In the genomic region with DNA sequence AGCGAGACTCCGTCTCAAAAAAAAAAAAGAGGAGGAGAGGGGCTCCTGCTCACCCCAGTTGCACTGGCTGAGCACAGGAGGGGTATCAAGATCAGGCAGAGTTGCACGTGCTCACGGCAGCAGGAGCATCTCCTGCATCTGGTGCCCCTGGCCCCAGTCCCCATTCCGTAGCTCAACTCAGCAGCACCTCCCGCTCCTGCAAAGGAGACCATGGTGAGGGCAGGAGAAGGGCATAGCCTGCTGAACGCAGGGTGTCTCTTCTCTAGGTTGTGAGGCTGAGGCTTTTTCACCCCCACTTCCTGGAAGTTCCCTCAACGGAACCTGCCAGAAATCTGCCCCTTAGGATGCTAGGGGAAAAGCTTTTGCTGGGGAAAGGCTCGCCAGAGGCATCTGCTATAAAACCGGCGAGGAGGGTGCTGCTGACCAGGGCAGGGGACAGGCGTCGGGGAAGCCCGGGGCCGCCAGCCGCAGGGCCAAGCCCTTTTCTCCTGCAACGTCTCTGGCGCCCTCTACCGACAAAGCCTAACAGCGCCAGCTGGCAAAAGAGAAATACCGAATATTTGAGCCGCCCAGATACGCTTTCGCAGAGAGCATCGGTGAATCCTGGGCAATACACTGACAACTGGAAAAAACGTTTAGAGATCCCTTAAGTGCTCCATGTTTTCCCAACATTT, we compare ENCODE assay signal across 8 cellular contexts. TPM values are rescaled to one million over a fixed set of nuclear protein-coding genes. Genes with fewer than 3 reads are reported as not detected.
DNase-seq lines count a peak whose midpoint lies in the region; ATAC-seq and TF ChIP-seq lines count a peak whose summit lies in the region.

No MANE protein-coding gene starts in this region.

- 11% methylated on average over 26 of the region's 26 CpGs; no CpG with 5 or more reads in 1 of the 2 donors for WGBS in transverse colon (ENCODE audit: low coverage in 1 of 2), 2 donors

- intact Hi-C loops in left cardiac atrium (cut with DNase I), result loop anchor here in 1 of 2 donors (5.0 kb wide), 2 partner anchors 65 to 90 kb away; a partner anchor contains a TSS
- intact Hi-C loops in posterior vena cava (cut with DNase I), result loop anchor here (2.0 to 5.0 kb wide), 3 partner anchors 65 to 90 kb away; a partner anchor contains a TSS
- intact Hi-C loops in transverse colon (cut with DNase I; ENCODE audit: low total_unique reads), result no loop called here

- H3K27me3 ChIP-seq in transverse colon, result no peaks in the 10 kb centered on the region

- H3K9me3 ChIP-seq in transverse colon, result no peaks in the 10 kb centered on the region

- no peak for TF ChIP-seq EP300 in transverse colon (IDR thresholded peaks at IDR 0.05; ENCODE audit: low read depth)

- no peaks in the 10 kb centered on the region for H3K36me3 Mint-ChIP-seq in T-helper 1 cell treated with Interleukin-12 subunit alpha and Interleukin-12 subunit beta and Interleukin-4 antibody, amounts not matched to agents 30 μg/mL and 1 μg/mL, for 36 hours (ENCODE audit: low read depth)

- DNase-seq in Caki2 (ENCODE audit: low read depth) (peak; percentile 90), NCI-H1048 (lab: John Stamatoyannopoulos, UW) (peak; percentile 76), amniotic epithelial cell (ENCODE audit: low read depth) (peak; percentile 71), left cardiac atrium (peak; percentile 91), posterior vena cava (ENCODE audit: low spot score) (peak; percentile 96), transverse colon (peak; percentile 92)

- peak overlapping the region; percentile 73 for H3K4me3 Mint-ChIP-seq in T-helper 1 cell treated with Interleukin-12 subunit alpha and Interleukin-12 subunit beta and Interleukin-4 antibody, amounts not matched to agents 30 μg/mL and 1 μg/mL, for 36 hours

- peak overlapping the region; percentile 17 to 100 (median 95) for H3K4me3 ChIP-seq in transverse colon

- ATAC-seq in GM21786 (IDR thresholded peaks at IDR 0.05; ENCODE audit: unreplicated experiment) (peak; percentile 57), left cardiac atrium (peak; percentile 87 to 89)

- no peaks in the 10 kb centered on the region for H3K36me3 ChIP-seq in transverse colon

- peaks cover 4 to 22% (median 9%) of the 10 kb centered on the region in 4 donors for H3K4me1 ChIP-seq in transverse colon

- H3K9me3 Mint-ChIP-seq in T-helper 1 cell treated with Interleukin-12 subunit alpha and Interleukin-12 subunit beta and Interleukin-4 antibody, amounts not matched to agents 30 μg/mL and 1 μg/mL, for 36 hours, result no peaks in the 10 kb centered on the region

- H3K27ac ChIP-seq in transverse colon, result peak overlapping the region; percentile 85 to 90 (median 89)

- no peaks in the 10 kb centered on the region for H3K27me3 Mint-ChIP-seq in T-helper 1 cell treated with Interleukin-12 subunit alpha and Interleukin-12 subunit beta and Interleukin-4 antibody, amounts not matched to agents 30 μg/mL and 1 μg/mL, for 36 hours (ENCODE audit: low read depth)

- H3K4me1 Mint-ChIP-seq in T-helper 1 cell treated with Interleukin-12 subunit alpha and Interleukin-12 subunit beta and Interleukin-4 antibody, amounts not matched to agents 30 μg/mL and 1 μg/mL, for 36 hours (ENCODE audit: low read depth), result peaks cover 4% of the 10 kb centered on the region

- no peak for TF ChIP-seq POLR2A in transverse colon (IDR thresholded peaks at IDR 0.05)

- H3K27ac Mint-ChIP-seq in T-helper 1 cell treated with Interleukin-12 subunit alpha and Interleukin-12 subunit beta and Interleukin-4 antibody, amounts not matched to agents 30 μg/mL and 1 μg/mL, for 36 hours, result peak overlapping the region; percentile 85

- in situ Hi-C loops in Caki2 (cut with HindIII; ENCODE audit: low pct_unique_long_range_greater_than_20kb, low sequenced_read_pairs), result no loop called here
- in situ Hi-C loops in transverse colon (cut with MboI; ENCODE audit: low pct_ligation_motif_present in 1 of 4, low pct_unique_long_range_greater_than_20kb in 1 of 4, low sequenced_read_pairs in 3 of 4), result no loop called here

- peak; percentile 96 to 99 (median 98) for TF ChIP-seq CTCF in transverse colon (IDR thresholded peaks at IDR 0.05)

RNA-seq across cellular contexts. Expression of a gene that starts 1.0 kb away (rescaled TPM):
- total RNA-seq in Caki2 (2014; rRNA removed; shearing (Covaris generic); ENCODE audit: low replicate concordance), result 51.5 and 72.7 TPM in 2 replicates
- total RNA-seq in left cardiac atrium, result 10 to 100 TPM; 40.6 to 46.2 TPM
- total RNA-seq in posterior vena cava, result 10 to 100 TPM; 35.3 to 36.0 TPM
- 100 to 1,000 TPM in 1 of 4 donors, 10 to 100 TPM in 3; 62.1 to 151 (median 77.8) TPM for total RNA-seq in transverse colon

RNA-seq across cellular contexts. Expression of a gene that starts 15.3 kb away (rescaled TPM):
- 7.8 and 24.4 TPM in 2 replicates for total RNA-seq in Caki2 (2014; rRNA removed; shearing (Covaris generic); ENCODE audit: low replicate concordance)
- total RNA-seq in left cardiac atrium (1 to 10 TPM; 2.4 TPM), posterior vena cava (1 to 10 TPM; 2.1 to 2.5 TPM), transverse colon (10 to 100 TPM in 2 of 4 donors, 1 to 10 TPM in 2; 3.2 to 22.7 (median 8.3) TPM)

RNA-seq across cellular contexts. Expression of a gene that starts 34.7 kb away (rescaled TPM):
- total RNA-seq in Caki2 (2014; rRNA removed; shearing (Covaris generic); ENCODE audit: low replicate concordance), result 300 and 353 TPM in 2 replicates
- total RNA-seq in left cardiac atrium, result 10 to 100 TPM; 76.2 to 91.5 TPM
- 100 to 1,000 TPM; 108 to 125 TPM for total RNA-seq in posterior vena cava
- total RNA-seq in transverse colon, result 100 to 1,000 TPM; 305 to 880 (median 460) TPM

Comparison
In these comparisons a context has a peak if more than half of its experiments do, and no peak if none do; other contexts are left out.
1. Peak in every context shown above with its lines: DNase-seq, ATAC-seq, H3K4me3 ChIP-seq and H3K27ac ChIP-seq.